ENCODE assay signal across 1 cellular context in the genomic region with DNA sequence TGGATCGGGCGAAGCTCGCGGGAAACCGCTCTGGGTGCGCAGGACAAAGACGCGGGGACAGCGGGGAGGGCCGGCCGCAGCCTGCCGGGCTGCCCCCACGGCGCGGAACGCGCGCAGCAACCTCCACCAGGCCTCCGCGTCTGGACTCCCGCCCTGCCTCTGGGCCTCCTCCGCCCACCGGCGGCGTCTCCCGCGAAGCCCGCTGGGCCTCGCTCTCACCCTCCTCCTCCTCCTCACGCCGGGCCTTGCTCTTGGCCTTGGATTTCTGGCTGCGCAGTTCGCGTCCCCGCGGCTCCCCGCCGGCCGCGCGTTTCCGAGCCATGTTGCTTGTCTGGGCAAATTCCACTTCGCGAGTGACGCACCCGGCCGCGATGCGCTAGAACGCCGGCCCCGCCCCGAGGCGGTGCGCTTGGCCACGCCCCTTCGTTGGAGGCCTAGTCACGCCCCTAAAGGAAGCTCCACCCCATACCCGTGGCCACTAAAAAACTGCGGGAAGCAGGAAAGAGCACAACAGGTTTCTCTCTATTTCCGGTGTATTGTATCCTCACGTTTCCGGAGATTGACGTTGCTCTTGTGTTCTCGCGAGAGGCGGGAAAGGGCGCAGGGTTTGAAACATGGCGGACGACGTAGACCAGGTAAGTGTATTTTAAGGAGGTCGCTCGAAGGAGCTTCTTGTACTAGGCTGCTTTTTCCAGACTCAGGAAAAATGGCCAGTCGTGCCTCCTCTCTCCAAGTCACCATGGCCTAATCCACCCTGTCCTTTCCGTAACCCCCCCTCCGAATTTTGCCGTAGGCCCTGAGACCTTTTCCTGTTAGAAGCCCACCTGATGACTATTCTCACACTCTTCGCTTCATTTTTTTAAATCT.
A peak's percentile ranks its signal among the peaks of the same experiment; 100 is the strongest.
TF ChIP-seq lines count a peak whose summit lies in the region.

A gene (plus strand): TSS at position 571 of the 867 bp plus-strand sequence. CDS start 44 bp downstream, at position 615.
A gene (minus strand): TSS at position 355 of the 867 bp plus-strand sequence. CDS start 33 bp downstream, at position 322.

TF ChIP-seq in H1, 55 proteins besides CTCF, POLR2A, EP300 and RAD21 (continues in another document):
- TF ChIP-seq CHD1 (IDR thresholded peaks at IDR 0.05; ENCODE audit: low read depth, low read length), result no peak
- TF ChIP-seq, protein P1, sequence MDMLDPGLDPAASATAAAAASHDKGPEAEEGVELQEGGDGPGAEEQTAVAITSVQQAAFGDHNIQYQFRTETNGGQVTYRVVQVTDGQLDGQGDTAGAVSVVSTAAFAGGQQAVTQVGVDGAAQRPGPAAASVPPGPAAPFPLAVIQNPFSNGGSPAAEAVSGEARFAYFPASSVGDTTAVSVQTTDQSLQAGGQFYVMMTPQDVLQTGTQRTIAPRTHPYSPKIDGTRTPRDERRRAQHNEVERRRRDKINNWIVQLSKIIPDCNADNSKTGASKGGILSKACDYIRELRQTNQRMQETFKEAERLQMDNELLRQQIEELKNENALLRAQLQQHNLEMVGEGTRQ (IDR thresholded peaks at IDR 0.05; ENCODE audit: low read length), result no peak
- peak; percentile 51 to 67; a peak in 2 of 4 replicates for TF ChIP-seq SIN3A (conservative IDR thresholded peaks at IDR 0.05 in 1 of 2, IDR thresholded peaks at IDR 0.05 in 1 of 2; ENCODE audit: low read depth in 1 of 2, low read length in 2 of 2)
- TF ChIP-seq SP4 (IDR thresholded peaks at IDR 0.05; ENCODE audit: low read length), result peak; percentile 76; the same call in 1 of the 2 replicates
- peak; percentile 80 for TF ChIP-seq CREB1 (IDR thresholded peaks at IDR 0.05)
- TF ChIP-seq SP2 (IDR thresholded peaks at IDR 0.05; ENCODE audit: low read length), result no peak
- TF ChIP-seq POU5F1 (IDR thresholded peaks at IDR 0.05; ENCODE audit: low read depth, low read length), result no peak
- TF ChIP-seq RXRA (IDR thresholded peaks at IDR 0.05; ENCODE audit: insufficient read depth, low read depth, low read length), result no peak
- TF ChIP-seq TBP (IDR thresholded peaks at IDR 0.05; ENCODE audit: low read depth, low read length), result peak; percentile 58; the same call in 1 of the 2 replicates
- TF ChIP-seq, protein P2, sequence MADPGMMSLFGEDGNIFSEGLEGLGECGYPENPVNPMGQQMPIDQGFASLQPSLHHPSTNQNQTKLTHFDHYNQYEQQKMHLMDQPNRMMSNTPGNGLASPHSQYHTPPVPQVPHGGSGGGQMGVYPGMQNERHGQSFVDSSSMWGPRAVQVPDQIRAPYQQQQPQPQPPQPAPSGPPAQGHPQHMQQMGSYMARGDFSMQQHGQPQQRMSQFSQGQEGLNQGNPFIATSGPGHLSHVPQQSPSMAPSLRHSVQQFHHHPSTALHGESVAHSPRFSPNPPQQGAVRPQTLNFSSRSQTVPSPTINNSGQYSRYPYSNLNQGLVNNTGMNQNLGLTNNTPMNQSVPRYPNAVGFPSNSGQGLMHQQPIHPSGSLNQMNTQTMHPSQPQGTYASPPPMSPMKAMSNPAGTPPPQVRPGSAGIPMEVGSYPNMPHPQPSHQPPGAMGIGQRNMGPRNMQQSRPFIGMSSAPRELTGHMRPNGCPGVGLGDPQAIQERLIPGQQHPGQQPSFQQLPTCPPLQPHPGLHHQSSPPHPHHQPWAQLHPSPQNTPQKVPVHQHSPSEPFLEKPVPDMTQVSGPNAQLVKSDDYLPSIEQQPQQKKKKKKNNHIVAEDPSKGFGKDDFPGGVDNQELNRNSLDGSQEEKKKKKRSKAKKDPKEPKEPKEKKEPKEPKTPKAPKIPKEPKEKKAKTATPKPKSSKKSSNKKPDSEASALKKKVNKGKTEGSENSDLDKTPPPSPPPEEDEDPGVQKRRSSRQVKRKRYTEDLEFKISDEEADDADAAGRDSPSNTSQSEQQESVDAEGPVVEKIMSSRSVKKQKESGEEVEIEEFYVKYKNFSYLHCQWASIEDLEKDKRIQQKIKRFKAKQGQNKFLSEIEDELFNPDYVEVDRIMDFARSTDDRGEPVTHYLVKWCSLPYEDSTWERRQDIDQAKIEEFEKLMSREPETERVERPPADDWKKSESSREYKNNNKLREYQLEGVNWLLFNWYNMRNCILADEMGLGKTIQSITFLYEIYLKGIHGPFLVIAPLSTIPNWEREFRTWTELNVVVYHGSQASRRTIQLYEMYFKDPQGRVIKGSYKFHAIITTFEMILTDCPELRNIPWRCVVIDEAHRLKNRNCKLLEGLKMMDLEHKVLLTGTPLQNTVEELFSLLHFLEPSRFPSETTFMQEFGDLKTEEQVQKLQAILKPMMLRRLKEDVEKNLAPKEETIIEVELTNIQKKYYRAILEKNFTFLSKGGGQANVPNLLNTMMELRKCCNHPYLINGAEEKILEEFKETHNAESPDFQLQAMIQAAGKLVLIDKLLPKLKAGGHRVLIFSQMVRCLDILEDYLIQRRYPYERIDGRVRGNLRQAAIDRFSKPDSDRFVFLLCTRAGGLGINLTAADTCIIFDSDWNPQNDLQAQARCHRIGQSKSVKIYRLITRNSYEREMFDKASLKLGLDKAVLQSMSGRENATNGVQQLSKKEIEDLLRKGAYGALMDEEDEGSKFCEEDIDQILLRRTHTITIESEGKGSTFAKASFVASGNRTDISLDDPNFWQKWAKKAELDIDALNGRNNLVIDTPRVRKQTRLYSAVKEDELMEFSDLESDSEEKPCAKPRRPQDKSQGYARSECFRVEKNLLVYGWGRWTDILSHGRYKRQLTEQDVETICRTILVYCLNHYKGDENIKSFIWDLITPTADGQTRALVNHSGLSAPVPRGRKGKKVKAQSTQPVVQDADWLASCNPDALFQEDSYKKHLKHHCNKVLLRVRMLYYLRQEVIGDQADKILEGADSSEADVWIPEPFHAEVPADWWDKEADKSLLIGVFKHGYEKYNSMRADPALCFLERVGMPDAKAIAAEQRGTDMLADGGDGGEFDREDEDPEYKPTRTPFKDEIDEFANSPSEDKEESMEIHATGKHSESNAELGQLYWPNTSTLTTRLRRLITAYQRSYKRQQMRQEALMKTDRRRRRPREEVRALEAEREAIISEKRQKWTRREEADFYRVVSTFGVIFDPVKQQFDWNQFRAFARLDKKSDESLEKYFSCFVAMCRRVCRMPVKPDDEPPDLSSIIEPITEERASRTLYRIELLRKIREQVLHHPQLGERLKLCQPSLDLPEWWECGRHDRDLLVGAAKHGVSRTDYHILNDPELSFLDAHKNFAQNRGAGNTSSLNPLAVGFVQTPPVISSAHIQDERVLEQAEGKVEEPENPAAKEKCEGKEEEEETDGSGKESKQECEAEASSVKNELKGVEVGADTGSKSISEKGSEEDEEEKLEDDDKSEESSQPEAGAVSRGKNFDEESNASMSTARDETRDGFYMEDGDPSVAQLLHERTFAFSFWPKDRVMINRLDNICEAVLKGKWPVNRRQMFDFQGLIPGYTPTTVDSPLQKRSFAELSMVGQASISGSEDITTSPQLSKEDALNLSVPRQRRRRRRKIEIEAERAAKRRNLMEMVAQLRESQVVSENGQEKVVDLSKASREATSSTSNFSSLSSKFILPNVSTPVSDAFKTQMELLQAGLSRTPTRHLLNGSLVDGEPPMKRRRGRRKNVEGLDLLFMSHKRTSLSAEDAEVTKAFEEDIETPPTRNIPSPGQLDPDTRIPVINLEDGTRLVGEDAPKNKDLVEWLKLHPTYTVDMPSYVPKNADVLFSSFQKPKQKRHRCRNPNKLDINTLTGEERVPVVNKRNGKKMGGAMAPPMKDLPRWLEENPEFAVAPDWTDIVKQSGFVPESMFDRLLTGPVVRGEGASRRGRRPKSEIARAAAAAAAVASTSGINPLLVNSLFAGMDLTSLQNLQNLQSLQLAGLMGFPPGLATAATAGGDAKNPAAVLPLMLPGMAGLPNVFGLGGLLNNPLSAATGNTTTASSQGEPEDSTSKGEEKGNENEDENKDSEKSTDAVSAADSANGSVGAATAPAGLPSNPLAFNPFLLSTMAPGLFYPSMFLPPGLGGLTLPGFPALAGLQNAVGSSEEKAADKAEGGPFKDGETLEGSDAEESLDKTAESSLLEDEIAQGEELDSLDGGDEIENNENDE (IDR thresholded peaks at IDR 0.05; ENCODE audit: insufficient replicate concordance, low read length), result no peak
- TF ChIP-seq BRCA1 (IDR thresholded peaks at IDR 0.05; ENCODE audit: low read depth, low read length), result peak; percentile 98
- TF ChIP-seq EGR1 (IDR thresholded peaks at IDR 0.05; ENCODE audit: borderline replicate concordance, low read depth, low read length), result peak; percentile 83; the same call in 1 of the 2 replicates
- TF ChIP-seq BACH1 (IDR thresholded peaks at IDR 0.05; ENCODE audit: low read length), result peak; percentile 86
- TF ChIP-seq, protein P3, sequence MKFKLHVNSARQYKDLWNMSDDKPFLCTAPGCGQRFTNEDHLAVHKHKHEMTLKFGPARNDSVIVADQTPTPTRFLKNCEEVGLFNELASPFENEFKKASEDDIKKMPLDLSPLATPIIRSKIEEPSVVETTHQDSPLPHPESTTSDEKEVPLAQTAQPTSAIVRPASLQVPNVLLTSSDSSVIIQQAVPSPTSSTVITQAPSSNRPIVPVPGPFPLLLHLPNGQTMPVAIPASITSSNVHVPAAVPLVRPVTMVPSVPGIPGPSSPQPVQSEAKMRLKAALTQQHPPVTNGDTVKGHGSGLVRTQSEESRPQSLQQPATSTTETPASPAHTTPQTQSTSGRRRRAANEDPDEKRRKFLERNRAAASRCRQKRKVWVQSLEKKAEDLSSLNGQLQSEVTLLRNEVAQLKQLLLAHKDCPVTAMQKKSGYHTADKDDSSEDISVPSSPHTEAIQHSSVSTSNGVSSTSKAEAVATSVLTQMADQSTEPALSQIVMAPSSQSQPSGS (IDR thresholded peaks at IDR 0.05; ENCODE audit: low read length), result peak; percentile 92; the same call in 1 of the 2 replicates
- no peak for TF ChIP-seq SIX5 (IDR thresholded peaks at IDR 0.05; ENCODE audit: low read depth, low read length)
- peak; percentile 49; the same call in 1 of the 2 replicates for TF ChIP-seq GTF2F1 (IDR thresholded peaks at IDR 0.05; ENCODE audit: borderline replicate concordance, low read depth, low read length)
- peak; percentile 60 for TF ChIP-seq POLR2AphosphoS5 (IDR thresholded peaks at IDR 0.05; ENCODE audit: low read depth, low read length)
- TF ChIP-seq TAF7 (optimal IDR thresholded peaks at IDR 0.05; ENCODE audit: borderline replicate concordance, low read depth, low read length), result peak; percentile 28
- TF ChIP-seq NANOG (IDR thresholded peaks at IDR 0.05; ENCODE audit: insufficient read depth, low read depth, low read length, poor library complexity, severe bottlenecking), result no peak
- peak; percentile 51; the same call in 1 of the 2 replicates for TF ChIP-seq SP1 (IDR thresholded peaks at IDR 0.05; ENCODE audit: low read depth, low read length)
- no peak for TF ChIP-seq CBX8 (IDR thresholded peaks at IDR 0.05; ENCODE audit: borderline replicate concordance, low read depth, low read length)
- TF ChIP-seq MAFK (IDR thresholded peaks at IDR 0.05; ENCODE audit: low read depth, low read length), result no peak
- no peak for TF ChIP-seq FOSL1 (IDR thresholded peaks at IDR 0.05; ENCODE audit: insufficient read depth, low read depth, low read length)
- TF ChIP-seq EZH2 (IDR thresholded peaks at IDR 0.05; ENCODE audit: low read depth, low read length, severe bottlenecking), result no peak
- no peak for TF ChIP-seq CBX5 (IDR thresholded peaks at IDR 0.05; ENCODE audit: low read depth, low read length)
- peak; percentile 96 for TF ChIP-seq YY1 (IDR thresholded peaks at IDR 0.05; ENCODE audit: low read depth, low read length)
- TF ChIP-seq RNF2 (IDR thresholded peaks at IDR 0.05; ENCODE audit: borderline replicate concordance, low read depth, low read length, missing control alignments, poor library complexity, severe bottlenecking), result no peak
- TF ChIP-seq, protein P4, sequence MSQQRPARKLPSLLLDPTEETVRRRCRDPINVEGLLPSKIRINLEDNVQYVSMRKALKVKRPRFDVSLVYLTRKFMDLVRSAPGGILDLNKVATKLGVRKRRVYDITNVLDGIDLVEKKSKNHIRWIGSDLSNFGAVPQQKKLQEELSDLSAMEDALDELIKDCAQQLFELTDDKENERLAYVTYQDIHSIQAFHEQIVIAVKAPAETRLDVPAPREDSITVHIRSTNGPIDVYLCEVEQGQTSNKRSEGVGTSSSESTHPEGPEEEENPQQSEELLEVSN (IDR thresholded peaks at IDR 0.05), result no peak; the same call in none of the 2 replicates
- TF ChIP-seq TAF1 (IDR thresholded peaks at IDR 0.05; ENCODE audit: low read depth, low read length), result peak; percentile 90
- no peak for TF ChIP-seq CEBPB (IDR thresholded peaks at IDR 0.05; ENCODE audit: low read depth, low read length)
- peak; percentile 99 for TF ChIP-seq KDM4A (IDR thresholded peaks at IDR 0.05; ENCODE audit: low read depth, low read length, severe bottlenecking)
- TF ChIP-seq ZNF274 (IDR thresholded peaks at IDR 0.05; ENCODE audit: borderline replicate concordance, extremely low read depth, low read length), result no peak
- TF ChIP-seq TCF12 (IDR thresholded peaks at IDR 0.05; ENCODE audit: low read depth, low read length), result no peak
- TF ChIP-seq NRF1 (IDR thresholded peaks at IDR 0.05; ENCODE audit: low read depth, low read length), result no peak
- no peak for TF ChIP-seq SAP30 (IDR thresholded peaks at IDR 0.05; ENCODE audit: insufficient read depth, insufficient replicate concordance, low read length)
- peak; percentile 89 for TF ChIP-seq PHF8 (conservative IDR thresholded peaks at IDR 0.05; ENCODE audit: low read depth, low read length)
- TF ChIP-seq RBBP5 (IDR thresholded peaks at IDR 0.05; ENCODE audit: borderline replicate concordance, low read depth, low read length), result 0 out of 2 replicates have a peak, but pooled peaks have one; percentile 84
- no peak for TF ChIP-seq SRF (IDR thresholded peaks at IDR 0.05; ENCODE audit: low read depth, low read length)
- no peak for TF ChIP-seq KDM1A (IDR thresholded peaks at IDR 0.05; ENCODE audit: borderline replicate concordance, low read length)
- no peak for TF ChIP-seq HDAC6 (IDR thresholded peaks at IDR 0.05; ENCODE audit: low read depth, low read length)
- no peak for TF ChIP-seq JUND (IDR thresholded peaks at IDR 0.05; ENCODE audit: low read length)
- TF ChIP-seq, protein P5, sequence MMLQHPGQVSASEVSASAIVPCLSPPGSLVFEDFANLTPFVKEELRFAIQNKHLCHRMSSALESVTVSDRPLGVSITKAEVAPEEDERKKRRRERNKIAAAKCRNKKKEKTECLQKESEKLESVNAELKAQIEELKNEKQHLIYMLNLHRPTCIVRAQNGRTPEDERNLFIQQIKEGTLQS (IDR thresholded peaks at IDR 0.05; ENCODE audit: insufficient read depth, low read depth, low read length), result no peak
- no peak for TF ChIP-seq SUZ12 (IDR thresholded peaks at IDR 0.05; ENCODE audit: low read length)
- TF ChIP-seq CHD2 (IDR thresholded peaks at IDR 0.05; ENCODE audit: low read length), result peak; percentile 99
- no peak for TF ChIP-seq BCL11A (IDR thresholded peaks at IDR 0.05; ENCODE audit: low read depth in 2 of 2, low read length in 2 of 2)
- peak; percentile 91 for TF ChIP-seq ASH2L (IDR thresholded peaks at IDR 0.05; ENCODE audit: low read length)
- TF ChIP-seq HDAC2 (IDR thresholded peaks at IDR 0.05; ENCODE audit: borderline replicate concordance in 1 of 2, low read depth in 2 of 2, low read length in 2 of 2), result peak; percentile 32 to 89; a peak in 2 of 4 replicates
- no peak for TF ChIP-seq JUN (IDR thresholded peaks at IDR 0.05; ENCODE audit: low read depth, low read length)
- TF ChIP-seq TEAD4 (IDR thresholded peaks at IDR 0.05; ENCODE audit: low read depth, low read length), result 0 out of 2 replicates have a peak, but pooled peaks have one; percentile 14
- TF ChIP-seq, protein P6, sequence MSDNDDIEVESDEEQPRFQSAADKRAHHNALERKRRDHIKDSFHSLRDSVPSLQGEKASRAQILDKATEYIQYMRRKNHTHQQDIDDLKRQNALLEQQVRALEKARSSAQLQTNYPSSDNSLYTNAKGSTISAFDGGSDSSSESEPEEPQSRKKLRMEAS (IDR thresholded peaks at IDR 0.05), result peak; percentile 20
- 0 out of 2 replicates have a peak, but pooled peaks have one; percentile 19 for TF ChIP-seq GABPA (IDR thresholded peaks at IDR 0.05; ENCODE audit: borderline replicate concordance, insufficient read depth, low read length)
- no peak for TF ChIP-seq CTBP2 (IDR thresholded peaks at IDR 0.05; ENCODE audit: borderline replicate concordance, insufficient read depth, insufficient read length, low read length)
